11 cellular contexts compared by ENCODE assay signal in genomic region chr22:50301581-50301991, GRCh38. TPM values are rescaled to one million over a fixed set of nuclear protein-coding genes. Genes with fewer than 3 reads are reported as not detected.
DNase-seq lines count a peak whose midpoint lies in the region; ATAC-seq and TF ChIP-seq lines count a peak whose summit lies in the region.
"Had no signal": no experiment of that assay in that cellular context is flagged by ENCODE, and none has a peak within 500 bp of the region (broad histone marks: within the 10 kb centered on the region; RNA-seq: fewer than 3 reads in every experiment).

No MANE protein-coding gene starts in this region.

- no peaks in the 10 kb centered on the region for H3K36me3 Mint-ChIP-seq in mesothelial cell of epicardium

- peak overlapping the region in 11 of 12 donors; percentile 57 to 98 (median 93) for H3K27ac ChIP-seq in heart left ventricle
- H3K27ac ChIP-seq in breast epithelium = peak overlapping the region; percentile 94 to 98
- H3K27ac ChIP-seq in upper lobe of left lung = peak overlapping the region; percentile 84 to 95 (median 94)

- TF ChIP-seq POLR2A in heart left ventricle (IDR thresholded peaks at IDR 0.05) (no peak), breast epithelium (IDR thresholded peaks at IDR 0.05) (no peak), upper lobe of left lung (IDR thresholded peaks at IDR 0.05) (no peak)

- ATAC-seq in heart left ventricle (no peak), Right ventricle myocardium inferior (no peak), upper lobe of left lung (ENCODE audit: low FRiP score in 2 of 2) (no peak), HG03469 (IDR thresholded peaks at IDR 0.05; ENCODE audit: unreplicated experiment) (no peak)

- peaks cover 71% of the 10 kb centered on the region for H3K4me1 Mint-ChIP-seq in mesothelial cell of epicardium

- peak overlapping the region; percentile 81 for H3K27ac Mint-ChIP-seq in mesothelial cell of epicardium
- H3K27ac Mint-ChIP-seq: endodermal cell had no signal

- peak overlapping the region in 1 of 12 donors; percentile 52 for H3K4me3 ChIP-seq in heart left ventricle
- H3K4me3 ChIP-seq in breast epithelium = peak overlapping the region in 2 of 3 donors; percentile 18 to 73
- H3K4me3 ChIP-seq in upper lobe of left lung = peak overlapping the region in 1 of 4 donors; percentile 16

- H3K9me3 ChIP-seq in heart left ventricle (no peaks in the 10 kb centered on the region), breast epithelium (no peaks in the 10 kb centered on the region), upper lobe of left lung (no peaks in the 10 kb centered on the region)

- H3K27me3 ChIP-seq in heart left ventricle = no peaks in the 10 kb centered on the region
- H3K27me3 ChIP-seq in breast epithelium = no peaks in the 10 kb centered on the region
- no peaks in the 10 kb centered on the region for H3K27me3 ChIP-seq in upper lobe of left lung

- DNase-seq in heart left ventricle (no peak), Right ventricle myocardium inferior (ENCODE audit: missing footprints) (no peak), breast epithelium (ENCODE audit: low spot score in 2 of 2) (no peak), mesothelial cell of epicardium (ENCODE audit: low spot score in 2 of 2, unreplicated experiment in 2 of 2) (no peak), upper lobe of left lung (peak in 1 of 2 donors; percentile 79), NCI-H774 (lab: John Stamatoyannopoulos, UW) (no peak)
- no peak for DNase-seq in activated CD8-positive, alpha-beta memory T cell treated with anti-CD3 and anti-CD28 coated beads, Interleukin-2, amount 50 U/mL, for 4 hours
- DNase-seq: endodermal cell; NCI-H187; stimulated activated CD4-positive, alpha-beta T cell treated with anti-CD3 and anti-CD28 coated beads, Interleukin-15, amount 100 ng/mL, for 24 hours had no signal

- 40 to 48% (median 44%) methylated on average over 8 to 17 of the region's 17 CpGs for WGBS in heart left ventricle, 4 donors
- WGBS in upper lobe of left lung, 2 donors = 49 to 57% methylated on average over 2 to 16 of the region's 17 CpGs

- intact Hi-C loops in heart left ventricle (cut with DNase I) = no loop called here
- intact Hi-C loops in Right ventricle myocardium inferior (cut with DNase I) = no loop called here
- intact Hi-C loops in breast epithelium (cut with DNase I; ENCODE audit: low total_unique reads) = no loop called here

- H3K27me3 Mint-ChIP-seq in mesothelial cell of epicardium (ENCODE audit: low read depth) = no peaks in the 10 kb centered on the region

- peak overlapping the region; percentile 55 for H3K4me3 Mint-ChIP-seq in mesothelial cell of epicardium
- H3K4me3 Mint-ChIP-seq: endodermal cell had no signal

- no peaks in the 10 kb centered on the region for H3K9me3 Mint-ChIP-seq in mesothelial cell of epicardium
- H3K9me3 Mint-ChIP-seq: endodermal cell had no signal

- H3K36me3 ChIP-seq in heart left ventricle (no peaks in the 10 kb centered on the region), breast epithelium (no peaks in the 10 kb centered on the region), upper lobe of left lung (peaks cover 0 to 3% (median 0%) of the 10 kb centered on the region in 4 donors)

- peaks cover 26 to 99% (median 88%) of the 10 kb centered on the region in 12 donors for H3K4me1 ChIP-seq in heart left ventricle
- H3K4me1 ChIP-seq in breast epithelium = peaks cover 69 to 76% of the 10 kb centered on the region in 2 donors
- H3K4me1 ChIP-seq in upper lobe of left lung = peaks cover 90 to 100% (median 97%) of the 10 kb centered on the region in 4 donors

- no peak for TF ChIP-seq EP300 in upper lobe of left lung (IDR thresholded peaks at IDR 0.05)

- TF ChIP-seq CTCF in heart left ventricle (IDR thresholded peaks at IDR 0.05) (no peak), breast epithelium (IDR thresholded peaks at IDR 0.05) (no peak), mesothelial cell of epicardium (IDR thresholded peaks at IDR 0.05; ENCODE audit: unreplicated experiment) (no peak), upper lobe of left lung (IDR thresholded peaks at IDR 0.05) (no peak)

RNA-seq across cellular contexts. Expression of gene PLXNB2, which starts 5.9 kb away (rescaled TPM):
- total RNA-seq in heart left ventricle (100 to 1,000 TPM in 2 of 9 donors, 10 to 100 TPM in 7; 44.4 to 139 (median 57.9) TPM), Right ventricle myocardium inferior (70.6 TPM), breast epithelium (100 to 1,000 TPM in 2 of 3 donors, 10 to 100 TPM in 1; 79.0 to 137 (median 122) TPM), mesothelial cell of epicardium (467 to 493 TPM (median 468 TPM) in 3 replicates), upper lobe of left lung (100 to 1,000 TPM; 218 to 407 (median 313) TPM)
- 10 to 100 TPM; 35.1 to 40.3 TPM for polyA plus RNA-seq in heart left ventricle

RNA-seq across cellular contexts. Expression of gene DENND6B, which starts 25.2 kb away (rescaled TPM):
- 1 to 10 TPM; 1.0 to 3.2 (median 2.0) TPM for total RNA-seq in heart left ventricle
- polyA plus RNA-seq in heart left ventricle = 1 to 10 TPM; 1.0 to 1.3 TPM
- 1.7 TPM for total RNA-seq in Right ventricle myocardium inferior
- total RNA-seq in breast epithelium = 1 to 10 TPM; 1.8 to 6.9 (median 5.4) TPM
- total RNA-seq in mesothelial cell of epicardium = 19.0 to 20.7 TPM (median 19.2 TPM) in 3 replicates
- total RNA-seq in upper lobe of left lung = 10 to 100 TPM in 5 of 6 donors, 1 to 10 TPM in 1; 9.5 to 24.1 (median 12.7) TPM

RNA-seq across cellular contexts. Expression of gene MAPK11, which starts 31.4 kb away (rescaled TPM):
- total RNA-seq in heart left ventricle (10 to 100 TPM in 1 of 9 donors, 1 to 10 TPM in 8; 5.0 to 12.1 (median 7.0) TPM), Right ventricle myocardium inferior (10.0 TPM), breast epithelium (10 to 100 TPM in 2 of 3 donors, 1 to 10 TPM in 1; 5.7 to 16.5 (median 13.4) TPM), mesothelial cell of epicardium (5.9 to 8.4 TPM (median 8.3 TPM) in 3 replicates), upper lobe of left lung (10 to 100 TPM in 1 of 6 donors, 1 to 10 TPM in 5; 3.1 to 27.3 (median 8.6) TPM)
- 1 to 10 TPM; 7.8 to 9.9 TPM for polyA plus RNA-seq in heart left ventricle

RNA-seq across cellular contexts. Expression of gene MAPK12, which starts 40.1 kb away (rescaled TPM):
- 10 to 100 TPM; 12.2 to 18.0 (median 15.5) TPM for total RNA-seq in heart left ventricle
- 10 to 100 TPM; 11.6 to 17.9 TPM for polyA plus RNA-seq in heart left ventricle
- total RNA-seq in Right ventricle myocardium inferior = 18.2 TPM
- 1 to 10 TPM; 3.8 to 9.8 (median 5.3) TPM for total RNA-seq in breast epithelium
- 55.6 to 63.3 TPM (median 57.2 TPM) in 3 replicates for total RNA-seq in mesothelial cell of epicardium
- 10 to 100 TPM in 3 of 6 donors, 1 to 10 TPM in 3; 3.1 to 19.2 (median 10.1) TPM for total RNA-seq in upper lobe of left lung

RNA-seq across cellular contexts. Expression of gene PPP6R2, which starts 41.5 kb away (rescaled TPM):
- total RNA-seq in heart left ventricle = 10 to 100 TPM; 31.6 to 68.1 (median 41.5) TPM
- 10 to 100 TPM; 29.6 to 42.4 TPM for polyA plus RNA-seq in heart left ventricle
- 42.4 TPM for total RNA-seq in Right ventricle myocardium inferior
- 10 to 100 TPM; 48.3 to 54.1 (median 49.5) TPM for total RNA-seq in breast epithelium
- 79.4 to 83.7 TPM (median 80.1 TPM) in 3 replicates for total RNA-seq in mesothelial cell of epicardium
- 100 to 1,000 TPM in 2 of 6 donors, 10 to 100 TPM in 4; 53.0 to 264 (median 63.8) TPM for total RNA-seq in upper lobe of left lung
